ENCODE assay signal across 1 cellular context in the genomic region with DNA sequence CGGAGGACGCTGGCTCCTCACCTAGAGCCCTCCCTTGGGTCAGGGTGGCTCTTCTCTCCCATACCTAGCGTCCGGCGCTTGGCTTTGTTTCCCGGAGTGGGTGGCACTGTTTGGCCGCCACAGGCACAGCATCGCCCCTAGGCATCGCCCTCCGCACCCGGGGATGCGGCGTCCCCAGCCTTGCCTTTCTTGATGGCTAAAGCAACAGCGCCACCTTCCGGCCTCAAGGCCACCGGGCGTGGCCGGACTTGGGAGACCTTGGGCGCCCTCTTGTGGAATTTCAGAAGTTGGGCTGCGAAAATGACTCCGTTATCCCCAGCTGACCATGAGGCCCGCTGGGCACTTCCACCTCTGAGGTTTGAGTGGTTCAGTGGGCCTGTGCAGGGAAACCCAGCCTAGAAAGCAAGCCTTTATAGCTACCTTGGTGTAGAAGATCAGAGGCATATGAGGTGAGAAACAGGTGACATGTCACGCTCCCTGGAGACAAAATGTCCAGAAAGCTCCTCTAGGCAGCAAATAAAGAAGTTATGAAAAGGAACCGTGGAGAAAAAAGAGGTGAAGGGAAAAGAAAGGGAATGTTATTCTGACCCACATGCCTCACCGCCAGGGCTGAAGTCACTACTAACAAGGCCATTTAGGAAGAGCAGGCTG.
A peak's percentile ranks its signal among the peaks of the same experiment; 100 is the strongest.
TF ChIP-seq lines count a peak whose summit lies in the region.

No MANE protein-coding gene starts in this region.

TF ChIP-seq in K562, 482 proteins besides CTCF, POLR2A, EP300 and RAD21 (continued from another document):
- TF ChIP-seq, protein P1, sequence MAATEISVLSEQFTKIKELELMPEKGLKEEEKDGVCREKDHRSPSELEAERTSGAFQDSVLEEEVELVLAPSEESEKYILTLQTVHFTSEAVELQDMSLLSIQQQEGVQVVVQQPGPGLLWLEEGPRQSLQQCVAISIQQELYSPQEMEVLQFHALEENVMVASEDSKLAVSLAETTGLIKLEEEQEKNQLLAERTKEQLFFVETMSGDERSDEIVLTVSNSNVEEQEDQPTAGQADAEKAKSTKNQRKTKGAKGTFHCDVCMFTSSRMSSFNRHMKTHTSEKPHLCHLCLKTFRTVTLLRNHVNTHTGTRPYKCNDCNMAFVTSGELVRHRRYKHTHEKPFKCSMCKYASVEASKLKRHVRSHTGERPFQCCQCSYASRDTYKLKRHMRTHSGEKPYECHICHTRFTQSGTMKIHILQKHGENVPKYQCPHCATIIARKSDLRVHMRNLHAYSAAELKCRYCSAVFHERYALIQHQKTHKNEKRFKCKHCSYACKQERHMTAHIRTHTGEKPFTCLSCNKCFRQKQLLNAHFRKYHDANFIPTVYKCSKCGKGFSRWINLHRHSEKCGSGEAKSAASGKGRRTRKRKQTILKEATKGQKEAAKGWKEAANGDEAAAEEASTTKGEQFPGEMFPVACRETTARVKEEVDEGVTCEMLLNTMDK (IDR thresholded peaks at IDR 0.05; ENCODE audit: borderline replicate concordance, insufficient read depth, low read depth, low read length, poor library complexity, severe bottlenecking), result peak; percentile 78
- TF ChIP-seq, protein P2, sequence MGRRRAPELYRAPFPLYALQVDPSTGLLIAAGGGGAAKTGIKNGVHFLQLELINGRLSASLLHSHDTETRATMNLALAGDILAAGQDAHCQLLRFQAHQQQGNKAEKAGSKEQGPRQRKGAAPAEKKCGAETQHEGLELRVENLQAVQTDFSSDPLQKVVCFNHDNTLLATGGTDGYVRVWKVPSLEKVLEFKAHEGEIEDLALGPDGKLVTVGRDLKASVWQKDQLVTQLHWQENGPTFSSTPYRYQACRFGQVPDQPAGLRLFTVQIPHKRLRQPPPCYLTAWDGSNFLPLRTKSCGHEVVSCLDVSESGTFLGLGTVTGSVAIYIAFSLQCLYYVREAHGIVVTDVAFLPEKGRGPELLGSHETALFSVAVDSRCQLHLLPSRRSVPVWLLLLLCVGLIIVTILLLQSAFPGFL (CRISPR knock-in tag; IDR thresholded peaks at IDR 0.05), result peak; percentile 66; the same call in 1 of the 2 replicates
- TF ChIP-seq TBP (optimal IDR thresholded peaks at IDR 0.05; ENCODE audit: low read depth, low read length), result peak; percentile 18
- TF ChIP-seq PURB (CRISPR knock-in tag; IDR thresholded peaks at IDR 0.05; ENCODE audit: low read depth), result no peak
- TF ChIP-seq, protein P3, sequence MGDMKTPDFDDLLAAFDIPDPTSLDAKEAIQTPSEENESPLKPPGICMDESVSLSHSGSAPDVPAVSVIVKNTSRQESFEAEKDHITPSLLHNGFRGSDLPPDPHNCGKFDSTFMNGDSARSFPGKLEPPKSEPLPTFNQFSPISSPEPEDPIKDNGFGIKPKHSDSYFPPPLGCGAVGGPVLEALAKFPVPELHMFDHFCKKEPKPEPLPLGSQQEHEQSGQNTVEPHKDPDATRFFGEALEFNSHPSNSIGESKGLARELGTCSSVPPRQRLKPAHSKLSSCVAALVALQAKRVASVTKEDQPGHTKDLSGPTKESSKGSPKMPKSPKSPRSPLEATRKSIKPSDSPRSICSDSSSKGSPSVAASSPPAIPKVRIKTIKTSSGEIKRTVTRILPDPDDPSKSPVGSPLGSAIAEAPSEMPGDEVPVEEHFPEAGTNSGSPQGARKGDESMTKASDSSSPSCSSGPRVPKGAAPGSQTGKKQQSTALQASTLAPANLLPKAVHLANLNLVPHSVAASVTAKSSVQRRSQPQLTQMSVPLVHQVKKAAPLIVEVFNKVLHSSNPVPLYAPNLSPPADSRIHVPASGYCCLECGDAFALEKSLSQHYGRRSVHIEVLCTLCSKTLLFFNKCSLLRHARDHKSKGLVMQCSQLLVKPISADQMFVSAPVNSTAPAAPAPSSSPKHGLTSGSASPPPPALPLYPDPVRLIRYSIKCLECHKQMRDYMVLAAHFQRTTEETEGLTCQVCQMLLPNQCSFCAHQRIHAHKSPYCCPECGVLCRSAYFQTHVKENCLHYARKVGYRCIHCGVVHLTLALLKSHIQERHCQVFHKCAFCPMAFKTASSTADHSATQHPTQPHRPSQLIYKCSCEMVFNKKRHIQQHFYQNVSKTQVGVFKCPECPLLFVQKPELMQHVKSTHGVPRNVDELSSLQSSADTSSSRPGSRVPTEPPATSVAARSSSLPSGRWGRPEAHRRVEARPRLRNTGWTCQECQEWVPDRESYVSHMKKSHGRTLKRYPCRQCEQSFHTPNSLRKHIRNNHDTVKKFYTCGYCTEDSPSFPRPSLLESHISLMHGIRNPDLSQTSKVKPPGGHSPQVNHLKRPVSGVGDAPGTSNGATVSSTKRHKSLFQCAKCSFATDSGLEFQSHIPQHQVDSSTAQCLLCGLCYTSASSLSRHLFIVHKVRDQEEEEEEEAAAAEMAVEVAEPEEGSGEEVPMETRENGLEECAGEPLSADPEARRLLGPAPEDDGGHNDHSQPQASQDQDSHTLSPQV (IDR thresholded peaks at IDR 0.05), result peak; percentile 39; the same call in 1 of the 2 replicates
- TF ChIP-seq, protein P4, sequence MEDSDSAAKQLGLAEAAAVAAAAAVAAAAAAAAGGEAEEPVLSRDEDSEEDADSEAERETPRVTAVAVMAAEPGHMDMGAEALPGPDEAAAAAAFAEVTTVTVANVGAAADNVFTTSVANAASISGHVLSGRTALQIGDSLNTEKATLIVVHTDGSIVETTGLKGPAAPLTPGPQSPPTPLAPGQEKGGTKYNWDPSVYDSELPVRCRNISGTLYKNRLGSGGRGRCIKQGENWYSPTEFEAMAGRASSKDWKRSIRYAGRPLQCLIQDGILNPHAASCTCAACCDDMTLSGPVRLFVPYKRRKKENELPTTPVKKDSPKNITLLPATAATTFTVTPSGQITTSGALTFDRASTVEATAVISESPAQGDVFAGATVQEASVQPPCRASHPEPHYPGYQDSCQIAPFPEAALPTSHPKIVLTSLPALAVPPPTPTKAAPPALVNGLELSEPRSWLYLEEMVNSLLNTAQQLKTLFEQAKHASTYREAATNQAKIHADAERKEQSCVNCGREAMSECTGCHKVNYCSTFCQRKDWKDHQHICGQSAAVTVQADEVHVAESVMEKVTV (CRISPR knock-in tag; IDR thresholded peaks at IDR 0.05), result peak; percentile 95
- TF ChIP-seq LCOR (CRISPR knock-in tag; IDR thresholded peaks at IDR 0.05), result peak; percentile 69; the same call in 1 of the 2 replicates
- TF ChIP-seq RB1 (IDR thresholded peaks at IDR 0.05; ENCODE audit: low read depth), result peak; percentile 89
- peak in 1 of 3 experiments; percentile 55 for TF ChIP-seq YY1 (IDR thresholded peaks at IDR 0.05; ENCODE audit: borderline replicate concordance in 1 of 3, control insufficient read depth in 1 of 3, extremely low read depth in 1 of 3, insufficient read depth in 3 of 3, insufficient read length in 1 of 3, insufficient replicate concordance in 2 of 3, low read depth in 1 of 3, low read length in 2 of 3)
- 0 out of 2 replicates have a peak, but pooled peaks have one; percentile 51 for TF ChIP-seq CBX1 (IDR thresholded peaks at IDR 0.05; ENCODE audit: low read depth)
- TF ChIP-seq, protein P5, sequence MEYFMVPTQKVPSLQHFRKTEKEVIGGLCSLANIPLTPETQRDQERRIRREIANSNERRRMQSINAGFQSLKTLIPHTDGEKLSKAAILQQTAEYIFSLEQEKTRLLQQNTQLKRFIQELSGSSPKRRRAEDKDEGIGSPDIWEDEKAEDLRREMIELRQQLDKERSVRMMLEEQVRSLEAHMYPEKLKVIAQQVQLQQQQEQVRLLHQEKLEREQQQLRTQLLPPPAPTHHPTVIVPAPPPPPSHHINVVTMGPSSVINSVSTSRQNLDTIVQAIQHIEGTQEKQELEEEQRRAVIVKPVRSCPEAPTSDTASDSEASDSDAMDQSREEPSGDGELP (CRISPR knock-in tag; IDR thresholded peaks at IDR 0.05; ENCODE audit: borderline replicate concordance), result peak; percentile 82; the same call in 1 of the 2 replicates
- TF ChIP-seq KAT2B (IDR thresholded peaks at IDR 0.05; ENCODE audit: low read depth, low read length), result no peak
- TF ChIP-seq, protein P6, sequence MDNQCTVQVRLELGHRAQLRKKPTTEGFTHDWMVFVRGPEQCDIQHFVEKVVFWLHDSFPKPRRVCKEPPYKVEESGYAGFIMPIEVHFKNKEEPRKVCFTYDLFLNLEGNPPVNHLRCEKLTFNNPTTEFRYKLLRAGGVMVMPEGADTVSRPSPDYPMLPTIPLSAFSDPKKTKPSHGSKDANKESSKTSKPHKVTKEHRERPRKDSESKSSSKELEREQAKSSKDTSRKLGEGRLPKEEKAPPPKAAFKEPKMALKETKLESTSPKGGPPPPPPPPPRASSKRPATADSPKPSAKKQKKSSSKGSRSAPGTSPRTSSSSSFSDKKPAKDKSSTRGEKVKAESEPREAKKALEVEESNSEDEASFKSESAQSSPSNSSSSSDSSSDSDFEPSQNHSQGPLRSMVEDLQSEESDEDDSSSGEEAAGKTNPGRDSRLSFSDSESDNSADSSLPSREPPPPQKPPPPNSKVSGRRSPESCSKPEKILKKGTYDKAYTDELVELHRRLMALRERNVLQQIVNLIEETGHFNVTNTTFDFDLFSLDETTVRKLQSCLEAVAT (IDR thresholded peaks at IDR 0.05), result 0 out of 4 replicates have a peak, but pooled peaks of 1 of the 2 experiments have one; percentile 22
- TF ChIP-seq, protein P7, sequence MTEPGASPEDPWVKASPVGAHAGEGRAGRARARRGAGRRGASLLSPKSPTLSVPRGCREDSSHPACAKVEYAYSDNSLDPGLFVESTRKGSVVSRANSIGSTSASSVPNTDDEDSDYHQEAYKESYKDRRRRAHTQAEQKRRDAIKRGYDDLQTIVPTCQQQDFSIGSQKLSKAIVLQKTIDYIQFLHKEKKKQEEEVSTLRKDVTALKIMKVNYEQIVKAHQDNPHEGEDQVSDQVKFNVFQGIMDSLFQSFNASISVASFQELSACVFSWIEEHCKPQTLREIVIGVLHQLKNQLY (CRISPR knock-in tag; conservative IDR thresholded peaks at IDR 0.05), result no peak
- TF ChIP-seq KAT8 (IDR thresholded peaks at IDR 0.05; ENCODE audit: low read depth), result no peak
- TF ChIP-seq XRCC5 (IDR thresholded peaks at IDR 0.05; ENCODE audit: low read depth, low read length), result peak; percentile 78; the same call in 1 of the 2 replicates
- TF ChIP-seq ZNF764 (CRISPR knock-in tag; IDR thresholded peaks at IDR 0.05; ENCODE audit: low read depth), result no peak
- TF ChIP-seq STAG1 (CRISPR knock-in tag; IDR thresholded peaks at IDR 0.05; ENCODE audit: borderline replicate concordance), result peak; percentile 85; the same call in 1 of the 2 replicates
- TF ChIP-seq MYNN (IDR thresholded peaks at IDR 0.05), result 0 out of 2 replicates have a peak, but pooled peaks have one; percentile 19
- TF ChIP-seq MYNN (CRISPR knock-in tag; IDR thresholded peaks at IDR 0.05), result no peak
- TF ChIP-seq CXXC5 (CRISPR knock-in tag; IDR thresholded peaks at IDR 0.05), result 0 out of 2 replicates have a peak, but pooled peaks have one; percentile 32
- TF ChIP-seq RCOR1 (IDR thresholded peaks at IDR 0.05; ENCODE audit: borderline replicate concordance in 1 of 2, low read depth in 2 of 2, low read length in 2 of 2), result 0 out of 4 replicates have a peak, but pooled peaks of 1 of the 2 experiments have one; percentile 16
- peak; percentile 60; the same call in 1 of the 2 replicates for TF ChIP-seq MYC (IDR thresholded peaks at IDR 0.05; ENCODE audit: low read depth, low read length)
- no peak for TF ChIP-seq MYC (CRISPR knock-in tag; IDR thresholded peaks at IDR 0.05; ENCODE audit: borderline replicate concordance, low read depth)
- peak; percentile 32 for TF ChIP-seq NEUROD1 (IDR thresholded peaks at IDR 0.05; ENCODE audit: borderline replicate concordance, low read depth, low read length, partially characterized antibody)
- peak; percentile 29 for TF ChIP-seq DACH1 (IDR thresholded peaks at IDR 0.05; ENCODE audit: partially characterized antibody)
- TF ChIP-seq SRSF3 (IDR thresholded peaks at IDR 0.05; ENCODE audit: insufficient read depth, low read length), result no peak
- TF ChIP-seq JUND (IDR thresholded peaks at IDR 0.05; ENCODE audit: borderline replicate concordance, low read depth, low read length), result peak; percentile 57
- no peak for TF ChIP-seq JUND (tag; IDR thresholded peaks at IDR 0.05; ENCODE audit: borderline replicate concordance, low read depth, low read length)
- TF ChIP-seq TEAD1 (CRISPR knock-in tag; IDR thresholded peaks at IDR 0.05), result 0 out of 4 replicates have a peak, but pooled peaks of 1 of the 2 experiments have one; percentile 30
